In genomic region chr12:63307849-63308248, GRCh38 we compare ENCODE assay signal across 22 cellular contexts.
"Had no signal": no experiment of that assay in that cellular context is flagged by ENCODE, and none has a peak within 500 bp of the region (broad histone marks: within the 10 kb centered on the region; RNA-seq: fewer than 3 reads in every experiment).

No MANE protein-coding gene starts in this region.

- H2AFZ ChIP-seq: hepatocyte had no signal

- H3K36me3 Mint-ChIP-seq: natural killer cell; stimulated activated naive B cell treated with anti-CD40 and anti-IgM and Interleukin-4, amounts not matched to agents 10 μg/mL and 1 μg/mL and 100 μg/mL, for 72 hours had no signal

- H3K4me3 Mint-ChIP-seq: mesothelial cell of epicardium; natural killer cell; stimulated activated naive B cell treated with anti-CD40 and anti-IgM and Interleukin-4, amounts not matched to agents 10 μg/mL and 1 μg/mL and 100 μg/mL, for 72 hours; stimulated activated naive CD8-positive, alpha-beta T cell treated with anti-CD3 and anti-CD28 coated beads, Interleukin-15, amount 100 ng/mL, for 72 hours had no signal

- DNase-seq: colonic mucosa; dermis blood vessel endothelial cell; esophagus squamous epithelium; foreskin keratinocyte; kidney; left colon; mammary epithelial cell; natural killer cell; occipital lobe; spleen; stimulated activated CD4-positive, alpha-beta T cell treated with anti-CD3 and anti-CD28 coated beads, Interleukin-15, amount 100 ng/mL, for 24 hours; stimulated activated CD4-positive, alpha-beta T cell treated with anti-CD3 and anti-CD28 coated beads, Interleukin-1b, Interleukin-23, amount 100 ng/mL, for 48 hours; stimulated activated CD4-positive, alpha-beta T cell treated with anti-CD3 and anti-CD28 coated beads, Interleukin-4, amount 100 ng/mL, for 24 hours; stimulated activated naive B cell treated with anti-CD40 and anti-IgM and Interleukin-4, amounts not matched to agents 10 μg/mL and 1 μg/mL and 100 μg/mL, for 72 hours; stimulated activated naive CD8-positive, alpha-beta T cell treated with anti-CD3 and anti-CD28 coated beads, Interleukin-15, amount 100 ng/mL, for 72 hours; substantia nigra; upper lobe of left lung; uterus had no signal

- H3K79me2 ChIP-seq: hepatocyte had no signal

- H3K9me3 ChIP-seq: colonic mucosa, thoracic aorta, uterus had no signal

- ATAC-seq: foreskin keratinocyte; left colon; natural killer cell; sciatic nerve; stimulated activated naive B cell treated with anti-CD40 and anti-IgM and Interleukin-4, amounts not matched to agents 10 μg/mL and 1 μg/mL and 100 μg/mL, for 72 hours; stimulated activated naive CD8-positive, alpha-beta T cell treated with anti-CD3 and anti-CD28 coated beads, Interleukin-15, amount 100 ng/mL, for 72 hours had no signal

- H3K27me3 ChIP-seq: colonic mucosa, esophagus squamous epithelium, foreskin keratinocyte, hepatocyte, spleen, upper lobe of left lung, uterus had no signal

- H3K27ac Mint-ChIP-seq: natural killer cell; stimulated activated naive B cell treated with anti-CD40 and anti-IgM and Interleukin-4, amounts not matched to agents 10 μg/mL and 1 μg/mL and 100 μg/mL, for 72 hours; stimulated activated naive CD8-positive, alpha-beta T cell treated with anti-CD3 and anti-CD28 coated beads, Interleukin-15, amount 100 ng/mL, for 72 hours had no signal

- H3K27me3 Mint-ChIP-seq: stimulated activated naive B cell treated with anti-CD40 and anti-IgM and Interleukin-4, amounts not matched to agents 10 μg/mL and 1 μg/mL and 100 μg/mL, for 72 hours; stimulated activated naive CD8-positive, alpha-beta T cell treated with anti-CD3 and anti-CD28 coated beads, Interleukin-15, amount 100 ng/mL, for 72 hours had no signal

- H3K36me3 ChIP-seq: colonic mucosa, esophagus squamous epithelium, spleen, thoracic aorta, upper lobe of left lung, uterus had no signal

- H3K4me3 ChIP-seq: colonic mucosa, esophagus squamous epithelium, hepatocyte, spleen, thoracic aorta, upper lobe of left lung, uterus had no signal

- H3K4me1 Mint-ChIP-seq: stimulated activated naive B cell treated with anti-CD40 and anti-IgM and Interleukin-4, amounts not matched to agents 10 μg/mL and 1 μg/mL and 100 μg/mL, for 72 hours had no signal

- H3K4me1 ChIP-seq: colonic mucosa, foreskin keratinocyte, spleen, upper lobe of left lung, uterus had no signal

- H3K27ac ChIP-seq: colonic mucosa, hepatocyte, upper lobe of left lung had no signal

- H3K4me2 ChIP-seq: hepatocyte had no signal
